Comparison of ENCODE assay signal across 1 cellular context in the genomic region with DNA sequence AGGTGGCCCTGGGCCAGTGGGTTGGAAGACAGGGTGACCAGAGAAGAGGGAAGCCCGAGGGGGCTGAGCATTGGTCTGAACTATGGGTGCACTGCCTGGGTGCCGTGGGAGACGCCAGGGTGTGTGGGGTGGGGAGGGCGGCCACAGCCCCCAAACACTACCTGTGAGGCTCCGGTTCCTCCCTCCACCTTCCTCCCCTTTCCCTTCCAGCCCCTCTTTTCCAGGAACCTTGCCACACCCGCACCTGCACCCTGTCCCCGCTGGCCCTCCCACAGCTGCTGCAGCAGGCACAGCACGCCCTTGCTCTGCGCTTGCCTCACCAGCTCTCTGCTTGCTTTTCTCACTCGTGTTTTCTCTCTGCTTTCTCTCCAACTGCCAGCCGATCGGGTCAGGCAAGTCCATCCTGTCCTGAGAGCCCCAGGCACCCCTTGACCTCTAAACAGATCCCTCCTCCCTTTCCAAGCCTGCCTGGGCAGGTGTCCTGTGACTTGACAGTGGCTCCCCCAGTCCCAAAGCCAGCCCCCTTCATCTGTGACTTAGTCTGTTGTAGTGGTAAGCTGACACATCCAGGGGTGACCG.
TF ChIP-seq lines count a peak whose summit lies in the region.

No MANE protein-coding gene starts in this region.

TF ChIP-seq in H1, 55 proteins besides CTCF, POLR2A, EP300 and RAD21:
- TF ChIP-seq SRF (IDR thresholded peaks at IDR 0.05; ENCODE audit: low read depth, low read length): no peak
- TF ChIP-seq CBX8 (IDR thresholded peaks at IDR 0.05; ENCODE audit: borderline replicate concordance, low read depth, low read length): no peak
- no peak for TF ChIP-seq ATF2 (IDR thresholded peaks at IDR 0.05; ENCODE audit: low read length)
- TF ChIP-seq FOSL1 (IDR thresholded peaks at IDR 0.05; ENCODE audit: insufficient read depth, low read depth, low read length): no peak
- no peak for TF ChIP-seq EGR1 (IDR thresholded peaks at IDR 0.05; ENCODE audit: borderline replicate concordance, low read depth, low read length)
- TF ChIP-seq KDM4A (IDR thresholded peaks at IDR 0.05; ENCODE audit: low read depth, low read length, severe bottlenecking): no peak
- TF ChIP-seq CHD1 (IDR thresholded peaks at IDR 0.05; ENCODE audit: low read depth, low read length): no peak
- TF ChIP-seq RXRA (IDR thresholded peaks at IDR 0.05; ENCODE audit: insufficient read depth, low read depth, low read length): no peak
- TF ChIP-seq NRF1 (IDR thresholded peaks at IDR 0.05; ENCODE audit: low read depth, low read length): no peak
- TF ChIP-seq KDM1A (IDR thresholded peaks at IDR 0.05; ENCODE audit: borderline replicate concordance, low read length): no peak
TF ChIP-seq in H1: peak in this region for 0.
